Comparison of ENCODE assay signal across 1 cellular context in the genomic region with DNA sequence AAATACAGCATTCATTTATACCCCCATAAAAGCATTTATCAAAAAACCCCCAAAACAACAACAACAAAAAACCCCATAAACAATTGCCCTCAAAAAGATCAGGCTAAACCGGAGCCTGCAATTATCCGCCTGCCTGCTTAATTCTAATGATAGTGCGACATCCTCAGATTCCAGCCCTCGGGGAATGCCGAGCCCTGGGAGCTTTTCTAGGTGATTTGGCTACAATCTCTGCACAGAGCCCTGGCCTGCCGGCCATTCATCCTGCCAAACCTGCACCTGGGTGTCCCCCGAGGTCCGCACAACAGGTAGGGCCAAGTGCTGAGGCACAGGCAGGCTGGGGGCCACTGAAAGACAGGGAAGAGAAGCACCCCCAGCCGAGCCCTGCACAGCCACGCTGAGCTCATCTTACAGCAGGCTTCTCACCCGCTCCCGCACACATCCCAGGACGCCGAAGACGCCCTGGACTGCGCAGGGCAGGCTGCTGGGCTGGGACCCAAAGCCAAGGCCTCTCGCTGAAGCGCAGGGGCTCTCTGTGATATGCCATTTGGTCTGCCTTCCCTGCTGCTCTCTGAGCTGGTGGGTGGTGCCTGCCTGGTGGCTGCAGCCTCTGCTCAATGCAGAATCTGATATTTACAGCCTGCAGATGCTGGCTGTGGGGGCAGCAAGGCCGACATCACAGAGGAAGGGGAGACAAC.
TF ChIP-seq lines count a peak whose summit lies in the region.

No MANE protein-coding gene starts in this region.

TF ChIP-seq in neural cell, 6 proteins besides CTCF, POLR2A, EP300 and RAD21:
- TF ChIP-seq POLR2AphosphoS5 (IDR thresholded peaks at IDR 0.05) (no peak), EZH2 (IDR thresholded peaks at IDR 0.05; ENCODE audit: borderline replicate concordance, insufficient read depth, low read length, poor library complexity, severe bottlenecking) (no peak), MXI1 (conservative IDR thresholded peaks at IDR 0.05; ENCODE audit: poor library complexity, severe bottlenecking) (no peak)
- TF ChIP-seq, protein P1, sequence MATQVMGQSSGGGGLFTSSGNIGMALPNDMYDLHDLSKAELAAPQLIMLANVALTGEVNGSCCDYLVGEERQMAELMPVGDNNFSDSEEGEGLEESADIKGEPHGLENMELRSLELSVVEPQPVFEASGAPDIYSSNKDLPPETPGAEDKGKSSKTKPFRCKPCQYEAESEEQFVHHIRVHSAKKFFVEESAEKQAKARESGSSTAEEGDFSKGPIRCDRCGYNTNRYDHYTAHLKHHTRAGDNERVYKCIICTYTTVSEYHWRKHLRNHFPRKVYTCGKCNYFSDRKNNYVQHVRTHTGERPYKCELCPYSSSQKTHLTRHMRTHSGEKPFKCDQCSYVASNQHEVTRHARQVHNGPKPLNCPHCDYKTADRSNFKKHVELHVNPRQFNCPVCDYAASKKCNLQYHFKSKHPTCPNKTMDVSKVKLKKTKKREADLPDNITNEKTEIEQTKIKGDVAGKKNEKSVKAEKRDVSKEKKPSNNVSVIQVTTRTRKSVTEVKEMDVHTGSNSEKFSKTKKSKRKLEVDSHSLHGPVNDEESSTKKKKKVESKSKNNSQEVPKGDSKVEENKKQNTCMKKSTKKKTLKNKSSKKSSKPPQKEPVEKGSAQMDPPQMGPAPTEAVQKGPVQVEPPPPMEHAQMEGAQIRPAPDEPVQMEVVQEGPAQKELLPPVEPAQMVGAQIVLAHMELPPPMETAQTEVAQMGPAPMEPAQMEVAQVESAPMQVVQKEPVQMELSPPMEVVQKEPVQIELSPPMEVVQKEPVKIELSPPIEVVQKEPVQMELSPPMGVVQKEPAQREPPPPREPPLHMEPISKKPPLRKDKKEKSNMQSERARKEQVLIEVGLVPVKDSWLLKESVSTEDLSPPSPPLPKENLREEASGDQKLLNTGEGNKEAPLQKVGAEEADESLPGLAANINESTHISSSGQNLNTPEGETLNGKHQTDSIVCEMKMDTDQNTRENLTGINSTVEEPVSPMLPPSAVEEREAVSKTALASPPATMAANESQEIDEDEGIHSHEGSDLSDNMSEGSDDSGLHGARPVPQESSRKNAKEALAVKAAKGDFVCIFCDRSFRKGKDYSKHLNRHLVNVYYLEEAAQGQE (IDR thresholded peaks at IDR 0.05; ENCODE audit: borderline replicate concordance): no peak
